9 cellular contexts compared by ENCODE assay signal in the genomic region with DNA sequence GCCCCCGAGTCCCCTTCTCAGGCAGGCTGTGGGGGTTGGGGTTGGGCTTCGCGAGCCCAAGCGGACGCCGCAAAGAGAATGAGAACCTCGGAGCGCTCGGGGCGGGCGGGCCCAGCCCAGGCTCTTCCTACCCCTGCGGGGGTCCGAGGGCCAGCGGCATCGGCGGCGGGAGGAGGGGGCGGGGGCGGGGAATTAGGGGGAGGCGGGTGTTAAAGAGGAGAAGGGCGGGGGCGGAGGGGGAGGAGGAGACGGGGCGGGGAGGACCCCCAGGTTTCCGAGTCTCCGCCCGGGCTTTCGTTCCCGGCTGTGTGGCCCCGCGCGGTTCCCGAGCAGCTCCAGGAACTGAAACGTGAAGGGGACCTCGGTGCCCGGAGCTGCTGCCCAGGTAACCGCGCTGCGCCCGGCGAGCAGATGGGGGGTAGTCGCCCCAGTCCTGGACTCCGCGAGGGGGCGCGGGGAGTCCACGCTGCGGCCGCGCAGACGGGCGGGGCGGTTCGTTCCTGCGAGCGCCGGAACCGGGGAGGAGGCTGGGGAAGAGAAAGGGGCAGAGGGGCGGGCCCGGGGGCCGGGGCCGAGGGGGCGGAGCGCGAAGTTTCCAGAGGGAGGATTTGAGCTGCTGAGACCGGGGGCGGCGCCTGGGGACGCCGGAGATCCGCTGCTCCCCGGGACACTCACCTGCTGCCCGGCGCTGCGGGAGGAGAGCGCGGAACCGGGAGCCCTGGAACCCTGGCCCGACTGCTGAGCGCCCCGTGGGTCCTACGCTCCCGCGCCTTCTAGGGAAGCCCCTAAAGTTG. TPM values are rescaled to one million over a fixed set of nuclear protein-coding genes. Genes with fewer than 3 reads are reported as not detected.
DNase-seq lines count a peak whose midpoint lies in the region; ATAC-seq and TF ChIP-seq lines count a peak whose summit lies in the region.
"Had no signal": no experiment of that assay in that cellular context is flagged by ENCODE, and none has a peak within 500 bp of the region (broad histone marks: within the 10 kb centered on the region; RNA-seq: fewer than 3 reads in every experiment).

No MANE protein-coding gene starts in this region.

- peak; percentile 97 for DNase-seq in H7
- peak; percentile 44 for DNase-seq in NCI-H524 treated with DMSO at 0.1 percent for 48 hours (lab: John Stamatoyannopoulos, UW)
- DNase-seq in adrenal gland: peak in 4 of 7 donors; percentile 27 to 61 (median 44)
- peak in 2 of 3 donors; percentile 9 to 12 for DNase-seq in immature natural killer cell
- DNase-seq in stimulated activated CD4-positive, alpha-beta T cell treated with anti-CD3 and anti-CD28 coated beads, Interleukin-4, amount 100 ng/mL, for 4 hours: peak; percentile 38 to 43
- DNase-seq in CD1c-positive myeloid dendritic cell (ENCODE audit: extremely low spot score): no peak

- H3K9me3 ChIP-seq in adrenal gland (replicated peaks in 1 of 3): no peaks in the 10 kb centered on the region

- peaks cover 0 to 5% of the 10 kb centered on the region in 2 donors for H3K4me1 Mint-ChIP-seq in immature natural killer cell

- WGBS in adrenal gland, 4 donors: 1% methylated on average over 28 to 84 of the region's 84 CpGs; no CpG with 5 or more reads in 1 of the 4 donors

- H3K4me3 ChIP-seq in H7 (ENCODE audit: insufficient read depth, low read depth, low read length) (peak overlapping the region; percentile 72), adrenal gland (peak overlapping the region in 2 of 4 donors; percentile 62 to 85)

- H3K36me3 ChIP-seq in H7 (replicated peaks; ENCODE audit: control insufficient read depth, insufficient read depth, low read length) (no peaks in the 10 kb centered on the region; the same call in 1 of the 2 replicates), adrenal gland (replicated peaks in 1 of 2) (no peaks in the 10 kb centered on the region)

- intact Hi-C loops in adrenal gland (cut with DNase I): no loop called here

- H3K9me3 Mint-ChIP-seq in immature natural killer cell: peaks cover 0 to 5% (median under 1%) of the 10 kb centered on the region in 6 donors

- H3K4me3 Mint-ChIP-seq in immature natural killer cell: peak overlapping the region in 4 of 5 donors; percentile 7 to 66 (median 48)

- no peak for TF ChIP-seq POLR2A in adrenal gland (IDR thresholded peaks at IDR 0.05)

- H3K4me1 ChIP-seq in adrenal gland (replicated peaks in 1 of 2): no peaks in the 10 kb centered on the region

- H3K27me3 Mint-ChIP-seq in immature natural killer cell (ENCODE audit: low read depth in 3 of 3): peaks cover 11 to 27% (median 13%) of the 10 kb centered on the region in 3 donors

- no peak overlapping the region for H3K27ac ChIP-seq in adrenal gland

- ATAC-seq in HG02870 (IDR thresholded peaks at IDR 0.05; ENCODE audit: unreplicated experiment) (no peak), GM21447 (IDR thresholded peaks at IDR 0.05; ENCODE audit: unreplicated experiment) (no peak)

- peaks cover 39% of the 10 kb centered on the region for H3K27me3 ChIP-seq in H7 (ENCODE audit: control insufficient read depth, insufficient read depth, low read length)
- H3K27me3 ChIP-seq in adrenal gland: peaks cover 15% of the 10 kb centered on the region

- H3K36me3 Mint-ChIP-seq in immature natural killer cell: peaks cover 0 to 4% (median 3%) of the 10 kb centered on the region in 3 donors

- no peak overlapping the region for H3K27ac Mint-ChIP-seq in immature natural killer cell

- no peak for TF ChIP-seq CTCF in adrenal gland (IDR thresholded peaks at IDR 0.05)

RNA-seq across cellular contexts. Expression of gene PLEKHG4B, which starts 38.4 kb away (rescaled TPM):
- 25.2 and 34.1 TPM in 2 replicates for total RNA-seq in H7 (2014; rRNA removed; shearing (Covaris generic))
- total RNA-seq in adrenal gland: 1 to 10 TPM in 1 of 8 donors, under 1 TPM in 7; 0.03 to 3.4 (median 0.12) TPM
- under 1 TPM; 0.07 to 0.24 (median 0.10) TPM for polyA plus RNA-seq in adrenal gland
- not detected for polyA plus RNA-seq in immature natural killer cell
- total RNA-seq: T-helper 1 cell treated with Interleukin-12 subunit alpha and Interleukin-12 subunit beta and Interleukin-4 antibody, amounts not matched to agents 30 ng/mL and 1 ng/mL, for 36 hours had no signal
